In the genomic region with DNA sequence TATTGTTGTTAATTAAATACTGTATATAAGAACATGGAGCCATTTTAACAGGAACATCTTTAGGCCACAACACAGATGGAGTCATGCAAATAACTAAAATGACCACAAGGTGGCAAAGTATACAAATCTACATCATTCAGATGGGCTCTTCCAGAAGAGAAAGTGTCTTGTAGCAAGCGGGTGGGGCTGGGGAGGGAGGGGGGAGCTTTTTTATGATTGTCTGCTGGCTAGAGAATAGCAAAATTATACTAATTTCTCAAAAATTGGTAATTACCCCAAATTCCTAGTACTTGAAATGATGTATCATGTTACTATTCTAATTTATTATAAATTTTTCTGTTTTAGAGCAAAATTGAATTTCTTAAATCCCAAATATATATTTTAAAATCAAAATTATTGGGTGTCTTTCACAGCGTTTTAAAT, we compare ENCODE assay signal across 8 cellular contexts.
DNase-seq lines count a peak whose midpoint lies in the region; ATAC-seq lines count a peak whose summit lies in the region.

No MANE protein-coding gene starts in this region.

- peak; percentile 78 for ATAC-seq in HG02798 (IDR thresholded peaks at IDR 0.05; ENCODE audit: poor library complexity, unreplicated experiment)

- peak; percentile 27 for DNase-seq in NOMO-1 treated with DMSO at 0.1 percent for 48 hours (lab: John Stamatoyannopoulos, UW; ENCODE audit: unreplicated experiment)
- DNase-seq in NOMO-1 treated with dmso at 0.1 percent for 144 hours (lab: John Stamatoyannopoulos, UW; ENCODE audit: unreplicated experiment): no peak
- peak; percentile 70 for DNase-seq in NCI-H146 treated with DMSO at 0.1 percent for 48 hours (lab: John Stamatoyannopoulos, UW; ENCODE audit: unreplicated experiment)
- peak; percentile 22 to 74 for DNase-seq in SW 1271 (lab: John Stamatoyannopoulos, UW)
- peak; percentile 2 for DNase-seq in germinal center (ENCODE audit: low spot score)
- DNase-seq in putamen (ENCODE audit: low spot score): peak; percentile 73
- DNase-seq in activated naive CD4-positive, alpha-beta T cell (lab: John Stamatoyannopoulos, UW): no peak

Comparison
In these comparisons a context has a peak if more than half of its experiments do, and no peak if none do; other contexts are left out.
1. DNase-seq: peak in NOMO-1 treated with DMSO at 0.1 percent for 48 hours (single experiment), NCI-H146 treated with DMSO at 0.1 percent for 48 hours (single experiment), SW 1271 (2 of 2), germinal center (single experiment) and putamen (single experiment); none in NOMO-1 treated with dmso at 0.1 percent for 144 hours (single experiment) and activated naive CD4-positive, alpha-beta T cell (0 of 4).